In genomic region chr21:36526104-36526503, GRCh38 we compare ENCODE assay signal across 39 cellular contexts. TPM values are rescaled to one million over a fixed set of nuclear protein-coding genes. Genes with fewer than 3 reads are reported as not detected.
"Had no signal": no experiment of that assay in that cellular context is flagged by ENCODE, and none has a peak within 500 bp of the region (broad histone marks: within the 10 kb centered on the region; RNA-seq: fewer than 3 reads in every experiment).

No MANE protein-coding gene starts in this region.

- H3K9me3 ChIP-seq: MG63 had no signal

- DNase-seq: Karpas-422, Kasumi-1, MG63, MM.1S, MV-4-11, NCI-H1048, NCI-H1092, NCI-H1092 treated with DMSO at 0.1 percent for 48 hours, NCI-H1105, NCI-H1105 treated with DMSO at 0.1 percent for 48 hours, NCI-H1417, NCI-H1417 treated with DMSO at 0.1 percent for 48 hours, NCI-H1436, NCI-H1436 treated with DMSO at 0.1 percent for 48 hours, NCI-H146, NCI-H1694, NCI-H1694 treated with DMSO at 0.1 percent for 48 hours, NCI-H187, NCI-H187 treated with DMSO at 0.1 percent for 48 hours, NCI-H1930, NCI-H2029, NCI-H2029 treated with DMSO at 0.1 percent for 48 hours, NCI-H2081, NCI-H2081 treated with DMSO at 0.1 percent for 48 hours, NCI-H2107, NCI-H2171, NCI-H2171 treated with DMSO at 0.1 percent for 48 hours, NCI-H2227 treated with DMSO at 0.1 percent for 48 hours, NCI-H226, NCI-H345, NCI-H446, NCI-H446 treated with DMSO at 0.1 percent for 48 hours, NCI-H510A, NCI-H510A treated with DMSO at 0.1 percent for 48 hours, NCI-H524 had no signal

- H3K4me3 ChIP-seq: MG63 had no signal

- H3K36me3 ChIP-seq: MG63 had no signal

RNA-seq across cellular contexts. Expression of gene CLDN14, which starts 46.2 kb away (rescaled TPM):
- total RNA-seq: LHCN-M2, M059J, MCF 10A, NCI-H460 had no signal
